Comparison of ENCODE assay signal across 8 cellular contexts in genomic region chr1:23979387-23980005, GRCh38. TPM values are rescaled to one million over a fixed set of nuclear protein-coding genes. Genes with fewer than 3 reads are reported as not detected.
DNase-seq lines count a peak whose midpoint lies in the region; ATAC-seq and TF ChIP-seq lines count a peak whose summit lies in the region.

No MANE protein-coding gene starts in this region.

- H3K4me1 ChIP-seq in BLaER1 (peaks cover 82% of the 10 kb centered on the region), muscle layer of colon (ENCODE audit: insufficient read depth, low read length) (peaks cover 46% of the 10 kb centered on the region)

- H3K27ac Mint-ChIP-seq in chondrocyte (ENCODE audit: unreplicated experiment), result peak overlapping the region; percentile 93

- H3K36me3 ChIP-seq in BLaER1 (peaks cover 40% of the 10 kb centered on the region), muscle layer of colon (ENCODE audit: insufficient read depth, low read length) (peaks cover 11% of the 10 kb centered on the region)

- peak overlapping the region; percentile 94 for H3K4me3 Mint-ChIP-seq in chondrocyte (ENCODE audit: unreplicated experiment)

- peak overlapping the region; percentile 86 for H3K4me2 ChIP-seq in BLaER1

- no peaks in the 10 kb centered on the region for H3K27me3 Mint-ChIP-seq in chondrocyte (ENCODE audit: low read depth)

- H3K27ac ChIP-seq in BLaER1 (peak overlapping the region; percentile 100), muscle layer of colon (ENCODE audit: low read depth, low read length) (peak overlapping the region; percentile 92)

- H3K9me3 Mint-ChIP-seq in chondrocyte (ENCODE audit: low read depth), result no peaks in the 10 kb centered on the region

- peaks cover 70% of the 10 kb centered on the region for H3K4me1 Mint-ChIP-seq in chondrocyte (ENCODE audit: low read depth)

- in situ Hi-C loops in GM13977 (cut with MboI; ENCODE audit: low pct_unique_long_range_greater_than_20kb, low sequenced_read_pairs, unreplicated experiment), result no loop called here

- no peak for TF ChIP-seq EP300 in Ishikawa (IDR thresholded peaks at IDR 0.05; ENCODE audit: borderline replicate concordance)

- H3K9me3 ChIP-seq in BLaER1, result no peaks in the 10 kb centered on the region
- no peaks in the 10 kb centered on the region for H3K9me3 ChIP-seq in muscle layer of colon (ENCODE audit: low read length)

- ATAC-seq in GM21619 (IDR thresholded peaks at IDR 0.05; ENCODE audit: unreplicated experiment), result no peak

- H3K4me3 ChIP-seq in BLaER1, result peak overlapping the region; percentile 90
- peak overlapping the region; percentile 94 for H3K4me3 ChIP-seq in muscle layer of colon (ENCODE audit: low read depth in 1 of 2, low read length in 2 of 2)

- H3K27me3 ChIP-seq in BLaER1 (no peaks in the 10 kb centered on the region), muscle layer of colon (ENCODE audit: control insufficient read depth in 1 of 2, insufficient read depth in 2 of 2, low read length in 2 of 2) (no peaks in the 10 kb centered on the region)

- H3K36me3 Mint-ChIP-seq in chondrocyte (ENCODE audit: low read depth), result peaks cover 12% of the 10 kb centered on the region

- H4K20me1 ChIP-seq in BLaER1, result peaks cover 55% of the 10 kb centered on the region

- DNase-seq in chondrocyte (ENCODE audit: low spot score) (no peak), NCI-H2029 treated with DMSO at 0.1 percent for 48 hours (lab: John Stamatoyannopoulos, UW) (no peak), GM13977 (ENCODE audit: low spot score) (no peak), UCSD-AML1 (lab: John Stamatoyannopoulos, UW; ENCODE audit: unreplicated experiment) (no peak)

- H3K9ac ChIP-seq in BLaER1 (peak overlapping the region; percentile 100), muscle layer of colon (ENCODE audit: low read length) (peak overlapping the region; percentile 91)

- TF ChIP-seq CTCF in chondrocyte (IDR thresholded peaks at IDR 0.05), result no peak
- no peak for TF ChIP-seq CTCF in GM13977 (IDR thresholded peaks at IDR 0.05; ENCODE audit: extremely low read depth, insufficient read depth, missing control alignments)

- TF ChIP-seq RAD21 in Ishikawa (IDR thresholded peaks at IDR 0.05; ENCODE audit: low read depth), result no peak

TF ChIP-seq in Ishikawa, 13 proteins besides CTCF, POLR2A, EP300 and RAD21:
- TF ChIP-seq ZBTB7A (IDR thresholded peaks at IDR 0.05; ENCODE audit: low read depth) (no peak), CREB1 (IDR thresholded peaks at IDR 0.05; ENCODE audit: low read depth) (no peak), TEAD4 (IDR thresholded peaks at IDR 0.05) (0 out of 2 replicates have a peak, but pooled peaks have one; percentile 19), NFIC (IDR thresholded peaks at IDR 0.05) (no peak), TCF12 (IDR thresholded peaks at IDR 0.05; ENCODE audit: low read depth) (no peak), FOXM1 (IDR thresholded peaks at IDR 0.05; ENCODE audit: borderline replicate concordance, low read depth) (no peak), EGR1 (IDR thresholded peaks at IDR 0.05) (no peak), YY1 (IDR thresholded peaks at IDR 0.05; ENCODE audit: low read depth) (no peak), TAF1 (IDR thresholded peaks at IDR 0.05; ENCODE audit: low read depth) (no peak)

RNA-seq across cellular contexts. Expression of gene SRSF10, which starts 0.6 kb away (rescaled TPM):
- 86.0 to 113 TPM (median 92.0 TPM) in 3 replicates for total RNA-seq in chondrocyte

RNA-seq across cellular contexts. Expression of gene PNRC2, which starts 19.9 kb away (rescaled TPM):
- total RNA-seq in chondrocyte, result 52.9 to 62.6 TPM (median 54.2 TPM) in 3 replicates
